2 cellular contexts compared by ENCODE assay signal in the genomic region with DNA sequence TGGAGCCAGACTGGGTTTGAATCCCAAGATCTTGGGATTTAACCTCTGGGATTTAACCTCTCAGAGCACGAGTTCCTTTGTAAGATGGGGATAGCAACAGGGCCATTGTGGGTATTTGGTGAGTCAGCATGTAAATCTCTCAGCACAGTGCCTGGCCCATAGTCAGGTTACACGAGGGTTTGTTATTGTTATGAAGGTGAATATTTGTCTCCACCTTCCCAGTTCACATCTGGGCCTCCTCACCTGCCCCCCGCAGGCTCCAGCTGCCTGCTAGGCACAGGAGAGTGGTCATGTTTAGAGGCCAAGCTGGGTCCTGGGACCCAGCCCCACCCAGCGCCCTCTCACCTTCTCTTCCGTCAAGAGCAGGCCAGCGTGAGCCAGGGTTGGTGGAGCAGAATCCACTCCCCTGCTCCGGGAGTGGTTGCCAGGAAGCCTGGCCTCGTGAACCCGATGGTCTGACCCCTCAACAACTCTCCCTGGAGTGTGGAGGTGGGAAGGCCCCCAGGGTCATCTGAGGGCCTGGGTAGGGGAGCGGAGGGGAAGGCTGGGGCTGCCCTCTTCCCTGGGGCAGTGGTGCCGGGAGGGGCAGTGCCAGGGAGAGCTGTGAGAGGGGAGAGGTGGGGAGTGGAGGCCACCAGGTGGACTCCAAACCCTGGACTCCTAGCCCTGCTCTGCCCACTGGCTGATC.
TF ChIP-seq lines count a peak whose summit lies in the region.

No MANE protein-coding gene starts in this region.

TF ChIP-seq in A549, 52 proteins besides CTCF, POLR2A, EP300 and RAD21:
- TF ChIP-seq MYC (IDR thresholded peaks at IDR 0.05; ENCODE audit: borderline replicate concordance, low read length) (no peak), MAFK (IDR thresholded peaks at IDR 0.05; ENCODE audit: partially characterized antibody) (peak; percentile 50)

TF ChIP-seq in H1, 55 proteins besides CTCF, POLR2A, EP300 and RAD21:
- no peak for TF ChIP-seq SIRT6 (IDR thresholded peaks at IDR 0.05; ENCODE audit: low read length)
- TF ChIP-seq CTBP2 (IDR thresholded peaks at IDR 0.05; ENCODE audit: borderline replicate concordance, insufficient read depth, insufficient read length, low read length), result no peak
- TF ChIP-seq POLR2AphosphoS5 (IDR thresholded peaks at IDR 0.05; ENCODE audit: low read depth, low read length), result no peak
- TF ChIP-seq MAFK (IDR thresholded peaks at IDR 0.05; ENCODE audit: low read depth, low read length), result peak; percentile 71
- TF ChIP-seq GABPA (IDR thresholded peaks at IDR 0.05; ENCODE audit: borderline replicate concordance, insufficient read depth, low read length), result no peak
- TF ChIP-seq SIX5 (IDR thresholded peaks at IDR 0.05; ENCODE audit: low read depth, low read length), result no peak
- TF ChIP-seq JUND (IDR thresholded peaks at IDR 0.05; ENCODE audit: low read length), result peak; percentile 63; the same call in 1 of the 2 replicates
